Comparison of ENCODE assay signal across 21 cellular contexts in the genomic region with DNA sequence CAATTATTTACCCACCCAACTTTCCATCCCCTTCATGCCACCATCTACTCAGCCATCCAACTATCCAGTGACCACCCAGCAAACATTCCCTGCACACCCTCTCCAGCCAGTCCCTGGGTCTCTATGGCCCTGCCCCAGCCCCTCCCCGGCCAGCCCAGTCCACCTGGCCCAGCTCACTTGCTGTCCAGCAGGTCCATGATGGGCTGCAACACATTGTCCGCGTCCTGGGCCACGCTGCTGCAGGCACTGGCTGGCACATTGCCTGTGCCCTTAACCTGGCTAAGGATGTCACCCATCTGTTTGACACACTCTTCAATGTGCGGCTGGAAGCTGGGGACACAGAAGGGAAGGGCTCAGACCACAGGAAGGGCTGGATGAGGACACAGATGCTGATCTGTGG.
"Had no signal": no experiment of that assay in that cellular context is flagged by ENCODE, and none has a peak within 500 bp of the region (broad histone marks: within the 10 kb centered on the region; RNA-seq: fewer than 3 reads in every experiment).

No MANE protein-coding gene starts in this region.

- ATAC-seq: activated CD4-positive, alpha-beta T cell treated with anti-CD3 and anti-CD28 coated beads for 36 hours; activated T-helper 17 cell treated with anti-CD3 and anti-CD28 coated beads, Interleukin-2, amount 50 U/mL, for 72 hours; PC-3 had no signal

- H3K27me3 ChIP-seq: brain microvascular endothelial cell, cardiac muscle cell had no signal

- DNase-seq: activated CD4-positive, alpha-beta memory T cell treated with anti-CD3 and anti-CD28 coated beads, Interleukin-2, amount 10 ng/mL, durations not matched to agents 7 days and 5 days; activated CD4-positive, alpha-beta T cell treated with anti-CD3 and anti-CD28 coated beads for 36 hours; activated CD4-positive, alpha-beta T cell treated with anti-CD3 and anti-CD28 coated beads, Interleukin-2, amount 50 U/mL, for 1 hour; activated CD4-positive, CD25-positive, alpha-beta regulatory T cell; activated gamma-delta T cell; activated naive CD4-positive, alpha-beta T cell treated with anti-CD3 and anti-CD28 coated beads for 36 hours; activated T-cell treated with anti-CD3 and anti-CD28 coated beads for 4 hours; activated T-cell treated with anti-CD3 and anti-CD28 coated beads, Interleukin-2, amount 50 U/mL, for 48 hours; amygdala; brain microvascular endothelial cell; MG63; NCI-H1105; NCI-H1436; NCI-H1694 treated with DMSO at 0.1 percent for 48 hours; NCI-H2029 treated with DMSO at 0.1 percent for 48 hours; NCI-H524; PC-3; SHP77 treated with DMSO at 0.1 percent for 48 hours had no signal

- H3K36me3 ChIP-seq: brain microvascular endothelial cell, cardiac muscle cell, MG63 had no signal

- H3K4me3 ChIP-seq: cardiac muscle cell, MG63 had no signal

- H3K27ac ChIP-seq: brain microvascular endothelial cell, cardiac muscle cell, VCaP had no signal
